In genomic region chr18:31042391-31043181, GRCh38 we compare ENCODE assay signal across 10 cellular contexts. TPM values are rescaled to one million over a fixed set of nuclear protein-coding genes. Genes with fewer than 3 reads are reported as not detected.
DNase-seq lines count a peak whose midpoint lies in the region; ATAC-seq, FAIRE-seq and TF ChIP-seq lines count a peak whose summit lies in the region.
"Had no signal": no experiment of that assay in that cellular context is flagged by ENCODE, and none has a peak within 500 bp of the region (broad histone marks: within the 10 kb centered on the region; RNA-seq: fewer than 3 reads in every experiment).

Gene DSC3 (minus strand): TSS chr18:31042742. CDS start chr18:31042660, 82 bp downstream.

- in situ Hi-C loops in GM13977 (cut with MboI; ENCODE audit: low pct_unique_long_range_greater_than_20kb, low sequenced_read_pairs, unreplicated experiment): no loop called here

- H3K14ac ChIP-seq in trophoblast cell (ENCODE audit: low read length): no peak within 1 kb of the TSS

- H3K9me3 ChIP-seq in SJSA1 (replicated peaks) (no peaks in the 10 kb centered on the region; the same call in 1 of the 2 replicates), trophoblast cell (ENCODE audit: insufficient read depth, low read depth, low read length) (peaks cover 1% of the 10 kb centered on the region)

- peak; percentile 62 for ATAC-seq in Right ventricle myocardium superior (ENCODE audit: poor library complexity)

- H4K8ac ChIP-seq in trophoblast cell (ENCODE audit: low read depth, low read length): no peak within 1 kb of the TSS

- WGBS in trophoblast cell (ENCODE audit: extremely low coverage, insufficient coverage, insufficient read length): no CpG with 5 or more reads among the region's 74 CpGs

- H3K4me3 ChIP-seq in SJSA1: peak within 1 kb of the TSS; percentile 50
- peak within 1 kb of the TSS; percentile 68 for H3K4me3 ChIP-seq in trophoblast cell (ENCODE audit: low read depth, low read length)

- H4K91ac ChIP-seq in trophoblast cell (ENCODE audit: low read depth, low read length): no peak within 1 kb of the TSS

- H3K4me1 ChIP-seq in SJSA1 (replicated peaks) (peaks cover under 1% of the 10 kb centered on the region; the same call in 1 of the 2 replicates), trophoblast cell (ENCODE audit: control insufficient read depth in 1 of 2, insufficient read depth in 2 of 2, low read length in 2 of 2) (peaks cover 6 to 16% of the 10 kb centered on the region in 2 experiments)

- peak within 1 kb of the TSS; percentile 73 for H2AFZ ChIP-seq in trophoblast cell (ENCODE audit: insufficient read depth, low read length, poor library complexity)

- H3K9ac ChIP-seq in trophoblast cell (ENCODE audit: low read length): no peak within 1 kb of the TSS

- H3K4me2 ChIP-seq in trophoblast cell (ENCODE audit: low read length): peak within 1 kb of the TSS; percentile 95

- DNase-seq in GM13977 (ENCODE audit: low spot score): peak; percentile 45
- DNase-seq in SJSA1 (ENCODE audit: low read depth in 1 of 2, low spot score in 2 of 2): peak; percentile 51 to 53
- peak; percentile 40 for DNase-seq in Right ventricle myocardium superior
- DNase-seq in trophoblast cell: peak; percentile 18 to 56
- DNase-seq in AML-193 (lab: John Stamatoyannopoulos, UW): no peak
- no peak for DNase-seq in urothelium cell line (ENCODE audit: low spot score)
- no peak for DNase-seq in SK-N-DZ (ENCODE audit: low spot score)
- no peak for DNase-seq in HCEC 1CT
- DNase-seq: SIG-M5 had no signal

- peak within 1 kb of the TSS; percentile 24 for H2BK120ac ChIP-seq in trophoblast cell (ENCODE audit: insufficient read depth, low read length, poor library complexity)

- H3K36me3 ChIP-seq in SJSA1: no peaks in the 10 kb centered on the region; the same call in 1 of the 2 replicates
- no peaks in the 10 kb centered on the region for H3K36me3 ChIP-seq in trophoblast cell (ENCODE audit: control insufficient read depth in 1 of 2, insufficient read depth in 2 of 2, low read length in 2 of 2)

- H3K79me2 ChIP-seq in trophoblast cell (ENCODE audit: control insufficient read depth, insufficient read depth, low read length, poor library complexity): no peaks in the 10 kb centered on the region

- no peak within 1 kb of the TSS for H2AK5ac ChIP-seq in trophoblast cell (ENCODE audit: low read length)

- H3K27ac ChIP-seq in SJSA1 (peak within 1 kb of the TSS; percentile 68), trophoblast cell (ENCODE audit: low read depth, low read length) (no peak within 1 kb of the TSS)

- H3K79me1 ChIP-seq in trophoblast cell (ENCODE audit: low read length): no peaks in the 10 kb centered on the region

- H3K18ac ChIP-seq in trophoblast cell (ENCODE audit: low read length): no peak within 1 kb of the TSS

- H3K23ac ChIP-seq in trophoblast cell (ENCODE audit: low read length): no peak within 1 kb of the TSS

- H3K27me3 ChIP-seq in SJSA1 (replicated peaks): no peaks in the 10 kb centered on the region
- H3K27me3 ChIP-seq in trophoblast cell (ENCODE audit: insufficient read depth, low read length): peaks cover 32% of the 10 kb centered on the region

- intact Hi-C loops in Right ventricle myocardium superior (cut with DNase I): no loop called here

- FAIRE-seq in urothelium cell line (lab: Jason Lieb, UNC): no peak
- FAIRE-seq: frontal cortex had no signal

- no peak within 1 kb of the TSS for H2BK5ac ChIP-seq in trophoblast cell (ENCODE audit: low read depth, low read length, poor library complexity)

- H3K4ac ChIP-seq in trophoblast cell (ENCODE audit: low read depth, low read length): no peak within 1 kb of the TSS

- peak within 1 kb of the TSS; percentile 44 for H2BK12ac ChIP-seq in trophoblast cell (ENCODE audit: low read length)

- no peak within 1 kb of the TSS for H4K12ac ChIP-seq in trophoblast cell (ENCODE audit: low read depth, low read length)

- no peak for TF ChIP-seq CTCF in GM13977 (IDR thresholded peaks at IDR 0.05; ENCODE audit: extremely low read depth, insufficient read depth, missing control alignments)

RNA-seq across cellular contexts. Expression of gene DSC3, which starts in this region (rescaled TPM):
- 13.9 and 20.0 TPM in 2 replicates for total RNA-seq in SJSA1 (2014; rRNA removed; shearing (Covaris generic))
- not detected for total RNA-seq in Right ventricle myocardium superior
- polyA plus RNA-seq in trophoblast cell (2013): 0.38 and 0.42 TPM in 2 replicates
- polyA plus RNA-seq in SK-N-DZ (2014; cell fraction: cytosol; rRNA removed): not detected in 2 replicates
- not detected in 2 replicates for polyA plus RNA-seq in SK-N-DZ (2014; cell fraction: nucleus; rRNA removed)

Comparison
In these comparisons a context has a peak if more than half of its experiments do, and no peak if none do; other contexts are left out.
1. RNA of gene DSC3 (total RNA-seq): 13.9 to 20.0 TPM in SJSA1; not detected in Right ventricle myocardium superior (single experiment); every median in the first group is over 10 times any median in the second.
2. Peak in DNase-seq and ATAC-seq in Right ventricle myocardium superior; RNA of the gene not detected or under 1 TPM.
3. DNase-seq: peak in GM13977 (single experiment), SJSA1 (2 of 2) and trophoblast cell (2 of 2); none in AML-193 (0 of 2), urothelium cell line (single experiment), SK-N-DZ (single experiment) and HCEC 1CT (single experiment).